Comparison of ENCODE assay signal across 8 cellular contexts in genomic region chr6:157763894-157764345, GRCh38. TPM values are rescaled to one million over a fixed set of nuclear protein-coding genes. Genes with fewer than 3 reads are reported as not detected.
DNase-seq lines count a peak whose midpoint lies in the region; TF ChIP-seq lines count a peak whose summit lies in the region.

No MANE protein-coding gene starts in this region.

- no peaks in the 10 kb centered on the region for H4K20me1 ChIP-seq in MM.1S (ENCODE audit: insufficient read depth, low read length)

- H3K9me3 ChIP-seq in right atrium auricular region (no peaks in the 10 kb centered on the region), MM.1S (replicated peaks; ENCODE audit: insufficient read depth, low read length) (no peaks in the 10 kb centered on the region), esophagus muscularis mucosa (no peaks in the 10 kb centered on the region), suprapubic skin (no peaks in the 10 kb centered on the region), WERI-Rb-1 (ENCODE audit: severe bottlenecking) (no peaks in the 10 kb centered on the region)

- H3K4me3 ChIP-seq in right atrium auricular region = no peak overlapping the region
- peak overlapping the region; percentile 33; the same call in 1 of the 2 replicates for H3K4me3 ChIP-seq in MM.1S (ENCODE audit: low read length)
- peak overlapping the region in 2 of 4 donors; percentile 6 to 28 for H3K4me3 ChIP-seq in esophagus muscularis mucosa
- no peak overlapping the region for H3K4me3 ChIP-seq in suprapubic skin
- H3K4me3 ChIP-seq in WERI-Rb-1 (ENCODE audit: low read depth, low read length) = no peak overlapping the region

- 34% methylated on average over 5 of the region's 5 CpGs for WGBS in esophagus muscularis mucosa
- 36% methylated on average over 5 of the region's 5 CpGs for WGBS in suprapubic skin

- no peaks in the 10 kb centered on the region for H3K27me3 ChIP-seq in right atrium auricular region
- H3K27me3 ChIP-seq in MM.1S (replicated peaks; ENCODE audit: insufficient read depth, low read length) = no peaks in the 10 kb centered on the region
- no peaks in the 10 kb centered on the region for H3K27me3 ChIP-seq in esophagus muscularis mucosa
- H3K27me3 ChIP-seq in suprapubic skin = no peaks in the 10 kb centered on the region
- no peaks in the 10 kb centered on the region for H3K27me3 ChIP-seq in WERI-Rb-1 (ENCODE audit: insufficient read depth, low read depth, severe bottlenecking)

- TF ChIP-seq POLR2A in esophagus muscularis mucosa (IDR thresholded peaks at IDR 0.05; ENCODE audit: low read depth) (no peak), suprapubic skin (IDR thresholded peaks at IDR 0.05) (no peak)

- peak overlapping the region; percentile 92 for H3K4me2 ChIP-seq in MM.1S (ENCODE audit: low read depth, low read length)

- H3F3A ChIP-seq in MM.1S (ENCODE audit: insufficient read depth, low read length) = peaks cover 18% of the 10 kb centered on the region

- no peak overlapping the region for H2AFZ ChIP-seq in MM.1S (ENCODE audit: low read length)

- H3K9ac ChIP-seq in MM.1S (ENCODE audit: low read length) = peak overlapping the region; percentile 58

- intact Hi-C loops in cardiac septum (cut with DNase I) = loop anchor here (5.0 to 10.0 kb wide), 2 partner anchors 58 to 449 kb away; partner anchors contain the start of gene SNX9
- intact Hi-C loops in esophagus muscularis mucosa (cut with DNase I) = no loop called here

- H3K79me2 ChIP-seq in MM.1S (ENCODE audit: low read length) = no peaks in the 10 kb centered on the region

- DNase-seq in right atrium auricular region (ENCODE audit: low spot score) (no peak), cardiac septum (ENCODE audit: low spot score) (no peak), MM.1S (peak; percentile 22), esophagus muscularis mucosa (ENCODE audit: extremely low spot score) (no peak), suprapubic skin (ENCODE audit: low spot score in 2 of 2) (no peak), epidermal melanocyte (ENCODE audit: insufficient read length, low spot score) (no peak), NCI-H2081 (lab: John Stamatoyannopoulos, UW) (no peak), WERI-Rb-1 (no peak)

- TF ChIP-seq EP300 in esophagus muscularis mucosa (IDR thresholded peaks at IDR 0.05) = no peak
- TF ChIP-seq EP300 in suprapubic skin (IDR thresholded peaks at IDR 0.05) = no peak

- TF ChIP-seq CTCF in right atrium auricular region (IDR thresholded peaks at IDR 0.05) (no peak), MM.1S (IDR thresholded peaks at IDR 0.05; ENCODE audit: low read length) (no peak), esophagus muscularis mucosa (IDR thresholded peaks at IDR 0.05) (no peak), suprapubic skin (IDR thresholded peaks at IDR 0.05) (no peak), WERI-Rb-1 (IDR thresholded peaks at IDR 0.05; ENCODE audit: low read depth, low read length) (no peak)

- no peaks in the 10 kb centered on the region for H3K36me3 ChIP-seq in right atrium auricular region
- H3K36me3 ChIP-seq in MM.1S (replicated peaks; ENCODE audit: insufficient read depth, low read length) = no peaks in the 10 kb centered on the region
- no peaks in the 10 kb centered on the region for H3K36me3 ChIP-seq in esophagus muscularis mucosa
- no peaks in the 10 kb centered on the region for H3K36me3 ChIP-seq in suprapubic skin
- no peaks in the 10 kb centered on the region for H3K36me3 ChIP-seq in WERI-Rb-1

- H3K27ac ChIP-seq in right atrium auricular region (peak overlapping the region; percentile 45 to 48), MM.1S (ENCODE audit: low read length) (peak overlapping the region; percentile 99), esophagus muscularis mucosa (replicated peaks in 1 of 4) (peak overlapping the region; percentile 57 to 72 (median 68)), suprapubic skin (peak overlapping the region; percentile 84), WERI-Rb-1 (no peak overlapping the region)

- H3K4me1 ChIP-seq in right atrium auricular region (peaks cover 0 to 27% of the 10 kb centered on the region in 2 donors), MM.1S (ENCODE audit: low read length) (peaks cover 24% of the 10 kb centered on the region), esophagus muscularis mucosa (peaks cover 31 to 35% (median 31%) of the 10 kb centered on the region in 4 donors), suprapubic skin (peaks cover 57% of the 10 kb centered on the region)

- H3K9me2 ChIP-seq in MM.1S (replicated peaks; ENCODE audit: insufficient read depth, low read length) = no peaks in the 10 kb centered on the region

RNA-seq across cellular contexts. Expression of gene SNX9, which starts 59.1 kb away (rescaled TPM):
- total RNA-seq in right atrium auricular region = 10 to 100 TPM; 26.6 to 39.4 TPM
- 34.2 TPM for total RNA-seq in cardiac septum
- 10 to 100 TPM; 78.1 to 94.7 (median 85.1) TPM for total RNA-seq in esophagus muscularis mucosa
- total RNA-seq in suprapubic skin = 10 to 100 TPM; 30.4 to 44.2 (median 35.8) TPM
